30 cellular contexts compared by ENCODE assay signal in genomic region chr1:187490261-187490660, GRCh38.
"Had no signal": no experiment of that assay in that cellular context is flagged by ENCODE, and none has a peak within 500 bp of the region (broad histone marks: within the 10 kb centered on the region; RNA-seq: fewer than 3 reads in every experiment).

No MANE protein-coding gene starts in this region.

- FAIRE-seq: small intestine had no signal

- H3K9me3 Mint-ChIP-seq: nephron progenitor cell, neural crest cell had no signal

- H3K4me3 Mint-ChIP-seq: naive thymus-derived CD8-positive, alpha-beta T cell; natural killer cell treated with Interleukin-12 subunit alpha and Interleukin-12 subunit beta and Interleukin-15 and Interleukin-18, amount 100 ng/mL, for 72 hours; nephron progenitor cell; neural crest cell; stimulated activated effector memory CD8-positive, alpha-beta T cell treated with anti-CD3 and anti-CD28 coated beads, Interleukin-12 subunit alpha, Interleukin-12 subunit beta, amount 100 ng/mL, for 72 hours; stimulated activated naive B cell treated with anti-CD40 and anti-IgM and Interleukin-4, amounts not matched to agents 10 μg/mL and 1 μg/mL and 100 μg/mL, for 72 hours; stimulated activated naive CD8-positive, alpha-beta T cell treated with anti-CD3 and anti-CD28 coated beads, Interleukin-15, Interleukin-2, amounts not matched to agents 100 ng/mL and 50 ng/mL, for 24 hours; type B pancreatic cell had no signal

- H3K36me3 Mint-ChIP-seq: naive thymus-derived CD8-positive, alpha-beta T cell; natural killer cell treated with Interleukin-12 subunit alpha and Interleukin-12 subunit beta and Interleukin-15 and Interleukin-18, amount 100 ng/mL, for 72 hours; stimulated activated effector memory CD8-positive, alpha-beta T cell treated with anti-CD3 and anti-CD28 coated beads, Interleukin-12 subunit alpha, Interleukin-12 subunit beta, amount 100 ng/mL, for 72 hours; stimulated activated naive B cell treated with anti-CD40 and anti-IgM and Interleukin-4, amounts not matched to agents 10 μg/mL and 1 μg/mL and 100 μg/mL, for 72 hours; type B pancreatic cell had no signal

- H3K9me3 ChIP-seq: ovary, psoas muscle, right lobe of liver, sigmoid colon, stomach, suprapubic skin, testis, tibial artery, transverse colon, upper lobe of right lung, uterus had no signal

- H3K4me1 ChIP-seq: parathyroid adenoma, psoas muscle, right lobe of liver, sigmoid colon, stomach, suprapubic skin, testis, tibial artery, transverse colon, upper lobe of right lung, uterus had no signal

- H2AFZ ChIP-seq: parathyroid adenoma had no signal

- H3K27me3 Mint-ChIP-seq: naive thymus-derived CD8-positive, alpha-beta T cell; natural killer cell treated with Interleukin-12 subunit alpha and Interleukin-12 subunit beta and Interleukin-15 and Interleukin-18, amount 100 ng/mL, for 72 hours; progenitor cell of endocrine pancreas; stimulated activated naive B cell treated with anti-CD40 and anti-IgM and Interleukin-4, amounts not matched to agents 10 μg/mL and 1 μg/mL and 100 μg/mL, for 72 hours; stimulated activated naive CD8-positive, alpha-beta T cell treated with anti-CD3 and anti-CD28 coated beads, Interleukin-15, Interleukin-2, amounts not matched to agents 100 ng/mL and 50 ng/mL, for 24 hours had no signal

- H3K27me3 ChIP-seq: ovary, right lobe of liver, sigmoid colon, stomach, suprapubic skin, testis, tibial artery, transverse colon, upper lobe of right lung, uterus had no signal

- H3K4me3 ChIP-seq: ovary, psoas muscle, right lobe of liver, sigmoid colon, stomach, suprapubic skin, testis, tibial artery, transverse colon, upper lobe of right lung, uterus had no signal

- H3K36me3 ChIP-seq: ovary, right lobe of liver, sigmoid colon, stomach, suprapubic skin, tibial artery, transverse colon, upper lobe of right lung, uterus had no signal

- DNase-seq: naive thymus-derived CD8-positive, alpha-beta T cell; nephron progenitor cell; occipital lobe; ovary; posterior cingulate gyrus; psoas muscle; right cardiac atrium; right lobe of liver; sigmoid colon; small intestine; stimulated activated CD4-positive, alpha-beta T cell treated with anti-CD3 and anti-CD28 coated beads, Interleukin-15, amount 100 ng/mL, for 24 hours; stimulated activated CD4-positive, alpha-beta T cell treated with anti-CD3 and anti-CD28 coated beads, Interleukin-2, amount 100 ng/mL, for 24 hours; stimulated activated CD4-positive, alpha-beta T cell treated with anti-CD3 and anti-CD28 coated beads, Interleukin-2, amount 100 ng/mL, for 48 hours; stimulated activated CD4-positive, alpha-beta T cell treated with anti-CD3 and anti-CD28 coated beads, Interleukin-4, amount 100 ng/mL, for 24 hours; stimulated activated naive B cell treated with anti-CD40 and anti-IgM and Interleukin-4, amounts not matched to agents 10 μg/mL and 1 μg/mL and 100 μg/mL, for 72 hours; stimulated activated naive CD4-positive, alpha-beta T cell treated with Interleukin-2 at 50 U/mL for 16 hours; stomach; testis; tibial artery; transverse colon; upper lobe of right lung; uterus had no signal

- H3K4me1 Mint-ChIP-seq: naive thymus-derived CD8-positive, alpha-beta T cell; nephron progenitor cell; neural crest cell; stimulated activated effector memory CD8-positive, alpha-beta T cell treated with anti-CD3 and anti-CD28 coated beads, Interleukin-12 subunit alpha, Interleukin-12 subunit beta, amount 100 ng/mL, for 72 hours; stimulated activated naive B cell treated with anti-CD40 and anti-IgM and Interleukin-4, amounts not matched to agents 10 μg/mL and 1 μg/mL and 100 μg/mL, for 72 hours had no signal

- H3K27ac Mint-ChIP-seq: naive thymus-derived CD8-positive, alpha-beta T cell; natural killer cell treated with Interleukin-12 subunit alpha and Interleukin-12 subunit beta and Interleukin-15 and Interleukin-18, amount 100 ng/mL, for 72 hours; nephron progenitor cell; progenitor cell of endocrine pancreas; stimulated activated effector memory CD8-positive, alpha-beta T cell treated with anti-CD3 and anti-CD28 coated beads, Interleukin-12 subunit alpha, Interleukin-12 subunit beta, amount 100 ng/mL, for 72 hours; stimulated activated naive B cell treated with anti-CD40 and anti-IgM and Interleukin-4, amounts not matched to agents 10 μg/mL and 1 μg/mL and 100 μg/mL, for 72 hours; stimulated activated naive CD8-positive, alpha-beta T cell treated with anti-CD3 and anti-CD28 coated beads, Interleukin-15, Interleukin-2, amounts not matched to agents 100 ng/mL and 50 ng/mL, for 24 hours; type B pancreatic cell had no signal

- H3K9ac ChIP-seq: parathyroid adenoma had no signal

- H3K27ac ChIP-seq: ovary, parathyroid adenoma, psoas muscle, right lobe of liver, sigmoid colon, stomach, suprapubic skin, testis, tibial artery, transverse colon, upper lobe of right lung, uterus had no signal

- ATAC-seq: naive thymus-derived CD8-positive, alpha-beta T cell; natural killer cell treated with Interleukin-12 subunit alpha and Interleukin-12 subunit beta and Interleukin-15 and Interleukin-18, amount 100 ng/mL, for 72 hours; psoas muscle; right cardiac atrium; stimulated activated effector memory CD8-positive, alpha-beta T cell treated with anti-CD3 and anti-CD28 coated beads, Interleukin-12 subunit alpha, Interleukin-12 subunit beta, amount 100 ng/mL, for 72 hours; stimulated activated naive B cell treated with anti-CD40 and anti-IgM and Interleukin-4, amounts not matched to agents 10 μg/mL and 1 μg/mL and 100 μg/mL, for 72 hours; upper lobe of right lung had no signal

- H3K79me2 ChIP-seq: parathyroid adenoma had no signal
